In the genomic region with DNA sequence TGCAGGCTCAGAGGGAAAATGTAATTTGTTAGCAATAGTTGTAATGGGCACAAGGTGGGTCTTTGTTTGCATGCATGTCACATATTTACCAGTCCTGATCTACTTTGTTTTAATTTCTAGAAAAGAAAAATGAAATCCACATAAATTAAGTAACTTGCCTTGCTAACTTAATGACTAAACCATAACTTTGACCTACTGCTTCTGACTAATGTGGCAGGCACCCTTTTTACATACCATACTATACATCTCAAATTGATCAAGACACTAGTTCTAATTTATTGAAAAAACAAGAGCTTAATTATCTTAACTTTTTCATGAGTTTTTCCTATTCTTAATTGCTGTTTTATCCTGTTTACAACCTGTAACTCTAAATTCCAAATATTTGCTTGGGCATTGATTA, we compare ENCODE assay signal across 1 cellular context.
TF ChIP-seq lines count a peak whose summit lies in the region.

No MANE protein-coding gene starts in this region.

TF ChIP-seq in IMR-90, 13 proteins besides CTCF, POLR2A, EP300 and RAD21 (continued from another document):
- TF ChIP-seq, protein P1, sequence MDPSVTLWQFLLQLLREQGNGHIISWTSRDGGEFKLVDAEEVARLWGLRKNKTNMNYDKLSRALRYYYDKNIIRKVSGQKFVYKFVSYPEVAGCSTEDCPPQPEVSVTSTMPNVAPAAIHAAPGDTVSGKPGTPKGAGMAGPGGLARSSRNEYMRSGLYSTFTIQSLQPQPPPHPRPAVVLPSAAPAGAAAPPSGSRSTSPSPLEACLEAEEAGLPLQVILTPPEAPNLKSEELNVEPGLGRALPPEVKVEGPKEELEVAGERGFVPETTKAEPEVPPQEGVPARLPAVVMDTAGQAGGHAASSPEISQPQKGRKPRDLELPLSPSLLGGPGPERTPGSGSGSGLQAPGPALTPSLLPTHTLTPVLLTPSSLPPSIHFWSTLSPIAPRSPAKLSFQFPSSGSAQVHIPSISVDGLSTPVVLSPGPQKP (IDR thresholded peaks at IDR 0.05; ENCODE audit: borderline replicate concordance, low read depth, low read length): no peak
